ENCODE assay signal across 20 cellular contexts in genomic region chr4:47118192-47118879, GRCh38.
"Had no signal": no experiment of that assay in that cellular context is flagged by ENCODE, and none has a peak within 500 bp of the region (broad histone marks: within the 10 kb centered on the region; RNA-seq: fewer than 3 reads in every experiment).

No MANE protein-coding gene starts in this region.

- H3K4me2 ChIP-seq: KMS-11, SK-N-SH had no signal

- H3K9ac ChIP-seq: KMS-11, SK-N-SH had no signal

- FAIRE-seq: HepG2, K562, RCC 7860 had no signal

- H3K9me3 ChIP-seq: SK-N-SH had no signal

- H3K27ac ChIP-seq: KMS-11, RWPE1 had no signal

- DNase-seq: Kasumi-1, MM.1S, NCI-H1092 treated with DMSO at 0.1 percent for 48 hours, NCI-H1436, NCI-H1930, NCI-H2081, NCI-H2107, NCI-H2227 treated with DMSO at 0.1 percent for 48 hours, NCI-H510A, NCI-H524 treated with DMSO at 0.1 percent for 48 hours, NCI-H69, NCI-H774, SHP77, SK-N-SH, SW 1271 had no signal

- ATAC-seq: HepG2, K562 had no signal

- H3K4me3 ChIP-seq: K562 had no signal
